In the genomic region with DNA sequence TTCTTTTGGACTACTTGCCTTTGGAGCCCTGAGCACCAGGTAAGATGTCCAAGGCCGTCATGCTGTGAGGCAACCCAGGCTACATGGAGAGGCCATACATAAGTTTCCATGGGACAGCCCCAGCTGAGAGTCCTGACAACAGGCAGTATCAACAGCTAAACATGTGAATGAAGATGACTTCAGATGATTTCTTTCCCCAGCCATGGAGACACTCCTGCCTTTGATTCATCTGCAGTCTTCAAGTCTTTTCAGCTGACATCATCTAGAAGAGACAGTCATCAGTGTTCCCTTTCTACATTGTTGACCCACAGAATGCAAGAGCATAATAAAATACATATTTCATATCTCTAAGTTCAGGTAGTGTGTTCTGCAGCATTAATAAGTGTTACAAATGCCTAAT, we compare ENCODE assay signal across 22 cellular contexts.
"Had no signal": no experiment of that assay in that cellular context is flagged by ENCODE, and none has a peak within 500 bp of the region (broad histone marks: within the 10 kb centered on the region; RNA-seq: fewer than 3 reads in every experiment).

No MANE protein-coding gene starts in this region.

- H3K27ac ChIP-seq: SK-N-MC had no signal

- DNase-seq: activated CD4-positive, alpha-beta T cell treated with anti-CD3 and anti-CD28 coated beads for 4 hours; activated CD8-positive, alpha-beta T cell treated with anti-CD3 and anti-CD28 coated beads, Interleukin-2, amount 10 ng/mL, durations not matched to agents 7 days and 5 days; activated gamma-delta T cell; activated naive CD4-positive, alpha-beta T cell treated with anti-CD3 and anti-CD28 coated beads for 36 hours; activated T-cell treated with anti-CD3 and anti-CD28 coated beads, Interleukin-2, amount 50 U/mL, for 24 hours; amygdala; cerebellar nuclear complex; Karpas-422; MM.1S; NCI-H1105; NCI-H1436; NCI-H1694 treated with DMSO at 0.1 percent for 48 hours; NCI-H2029 treated with DMSO at 0.1 percent for 48 hours; NCI-H446; NCI-H524; PC-3; SIG-M5 had no signal

- H3K36me3 Mint-ChIP-seq: activated naive CD8-positive, alpha-beta T cell had no signal

- H3K4me3 Mint-ChIP-seq: activated CD8-positive, alpha-beta T cell treated with anti-CD3 and anti-CD28 coated beads, Interleukin-2, amount 10 ng/mL, durations not matched to agents 7 days and 5 days; activated naive CD4-positive, alpha-beta T cell treated with anti-CD3 and anti-CD28 coated beads for 36 hours; activated naive CD8-positive, alpha-beta T cell; activated T-cell treated with anti-CD3 and anti-CD28 coated beads, Interleukin-2, amount 50 U/mL, for 24 hours; brain had no signal

- H3K4me3 ChIP-seq: K562, SK-N-MC had no signal

- H3K4me1 Mint-ChIP-seq: brain had no signal

- H3K27me3 Mint-ChIP-seq: activated naive CD8-positive, alpha-beta T cell; activated T-cell treated with anti-CD3 and anti-CD28 coated beads, Interleukin-2, amount 50 U/mL, for 24 hours; brain had no signal

- ATAC-seq: activated CD8-positive, alpha-beta T cell treated with anti-CD3 and anti-CD28 coated beads, Interleukin-2, amount 10 ng/mL, durations not matched to agents 7 days and 5 days; K562; PC-3 had no signal

- H3K27ac Mint-ChIP-seq: activated CD8-positive, alpha-beta T cell treated with anti-CD3 and anti-CD28 coated beads, Interleukin-2, amount 10 ng/mL, durations not matched to agents 7 days and 5 days; activated naive CD4-positive, alpha-beta T cell treated with anti-CD3 and anti-CD28 coated beads for 36 hours; activated naive CD8-positive, alpha-beta T cell; activated T-cell treated with anti-CD3 and anti-CD28 coated beads, Interleukin-2, amount 50 U/mL, for 24 hours had no signal

- FAIRE-seq: astrocyte, K562 had no signal
